In the genomic region with DNA sequence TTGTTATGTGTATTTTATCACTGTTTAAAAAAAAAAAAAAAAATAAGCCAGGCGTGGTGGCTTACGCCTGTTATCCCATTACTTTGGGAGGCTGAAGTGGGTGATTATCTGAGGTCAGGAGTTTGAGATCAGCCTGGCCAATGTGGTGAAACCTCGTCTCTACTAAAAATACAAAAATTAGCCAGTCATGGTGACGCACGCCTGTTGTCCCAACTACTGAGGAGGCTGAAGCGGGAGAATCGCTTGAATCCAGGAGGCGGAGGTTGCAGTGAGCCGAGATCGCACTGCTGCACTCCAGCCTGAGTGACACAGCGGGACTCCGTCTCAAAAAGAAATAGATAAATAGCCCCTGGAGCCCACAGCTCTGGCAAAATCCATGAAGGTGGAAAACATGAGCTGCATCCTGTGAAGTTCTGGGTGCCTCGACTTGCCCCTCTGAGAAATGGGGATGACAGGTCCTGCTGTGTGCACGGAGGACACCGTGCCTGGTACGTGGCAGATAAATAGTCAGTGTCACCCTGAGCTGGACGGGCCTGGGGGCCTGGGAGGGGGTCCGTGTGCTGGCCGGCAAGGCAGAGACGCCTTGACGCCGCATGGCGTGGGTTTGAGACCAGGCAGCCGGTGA, we compare ENCODE assay signal across 1 cellular context.
TF ChIP-seq lines count a peak whose summit lies in the region.

No MANE protein-coding gene starts in this region.

TF ChIP-seq in K562, 482 proteins besides CTCF, POLR2A, EP300 and RAD21 (continued from another document):
- TF ChIP-seq, protein P1, sequence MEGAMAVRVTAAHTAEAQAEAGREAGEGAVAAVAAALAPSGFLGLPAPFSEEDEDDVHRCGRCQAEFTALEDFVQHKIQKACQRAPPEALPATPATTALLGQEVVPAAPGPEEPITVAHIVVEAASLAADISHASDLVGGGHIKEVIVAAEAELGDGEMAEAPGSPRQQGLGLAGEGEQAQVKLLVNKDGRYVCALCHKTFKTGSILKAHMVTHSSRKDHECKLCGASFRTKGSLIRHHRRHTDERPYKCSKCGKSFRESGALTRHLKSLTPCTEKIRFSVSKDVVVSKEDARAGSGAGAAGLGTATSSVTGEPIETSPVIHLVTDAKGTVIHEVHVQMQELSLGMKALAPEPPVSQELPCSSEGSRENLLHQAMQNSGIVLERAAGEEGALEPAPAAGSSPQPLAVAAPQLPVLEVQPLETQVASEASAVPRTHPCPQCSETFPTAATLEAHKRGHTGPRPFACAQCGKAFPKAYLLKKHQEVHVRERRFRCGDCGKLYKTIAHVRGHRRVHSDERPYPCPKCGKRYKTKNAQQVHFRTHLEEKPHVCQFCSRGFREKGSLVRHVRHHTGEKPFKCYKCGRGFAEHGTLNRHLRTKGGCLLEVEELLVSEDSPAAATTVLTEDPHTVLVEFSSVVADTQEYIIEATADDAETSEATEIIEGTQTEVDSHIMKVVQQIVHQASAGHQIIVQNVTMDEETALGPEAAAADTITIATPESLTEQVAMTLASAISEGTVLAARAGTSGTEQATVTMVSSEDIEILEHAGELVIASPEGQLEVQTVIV (CRISPR knock-in tag; IDR thresholded peaks at IDR 0.05; ENCODE audit: borderline replicate concordance) = no peak
- TF ChIP-seq TOE1 (IDR thresholded peaks at IDR 0.05; ENCODE audit: borderline replicate concordance) = no peak
- no peak for TF ChIP-seq TOE1 (CRISPR knock-in tag; IDR thresholded peaks at IDR 0.05; ENCODE audit: borderline replicate concordance, low read depth)
- TF ChIP-seq ZBED1 (IDR thresholded peaks at IDR 0.05) = no peak
- no peak for TF ChIP-seq ZNF184 (CRISPR knock-in tag; IDR thresholded peaks at IDR 0.05)
- TF ChIP-seq POLR2G (IDR thresholded peaks at IDR 0.05; ENCODE audit: low read depth, low read length) = no peak; the same call in 1 of the 2 replicates
- TF ChIP-seq ZNF316 (IDR thresholded peaks at IDR 0.05) = peak; percentile 72
- no peak for TF ChIP-seq NBN (IDR thresholded peaks at IDR 0.05; ENCODE audit: low read depth)
- TF ChIP-seq GABPA (tag; conservative IDR thresholded peaks at IDR 0.05; ENCODE audit: low read depth) = no peak
- no peak for TF ChIP-seq MAFK (IDR thresholded peaks at IDR 0.05; ENCODE audit: low read length)
- no peak for TF ChIP-seq MAFF (IDR thresholded peaks at IDR 0.05; ENCODE audit: low read length)
- TF ChIP-seq, protein P2, sequence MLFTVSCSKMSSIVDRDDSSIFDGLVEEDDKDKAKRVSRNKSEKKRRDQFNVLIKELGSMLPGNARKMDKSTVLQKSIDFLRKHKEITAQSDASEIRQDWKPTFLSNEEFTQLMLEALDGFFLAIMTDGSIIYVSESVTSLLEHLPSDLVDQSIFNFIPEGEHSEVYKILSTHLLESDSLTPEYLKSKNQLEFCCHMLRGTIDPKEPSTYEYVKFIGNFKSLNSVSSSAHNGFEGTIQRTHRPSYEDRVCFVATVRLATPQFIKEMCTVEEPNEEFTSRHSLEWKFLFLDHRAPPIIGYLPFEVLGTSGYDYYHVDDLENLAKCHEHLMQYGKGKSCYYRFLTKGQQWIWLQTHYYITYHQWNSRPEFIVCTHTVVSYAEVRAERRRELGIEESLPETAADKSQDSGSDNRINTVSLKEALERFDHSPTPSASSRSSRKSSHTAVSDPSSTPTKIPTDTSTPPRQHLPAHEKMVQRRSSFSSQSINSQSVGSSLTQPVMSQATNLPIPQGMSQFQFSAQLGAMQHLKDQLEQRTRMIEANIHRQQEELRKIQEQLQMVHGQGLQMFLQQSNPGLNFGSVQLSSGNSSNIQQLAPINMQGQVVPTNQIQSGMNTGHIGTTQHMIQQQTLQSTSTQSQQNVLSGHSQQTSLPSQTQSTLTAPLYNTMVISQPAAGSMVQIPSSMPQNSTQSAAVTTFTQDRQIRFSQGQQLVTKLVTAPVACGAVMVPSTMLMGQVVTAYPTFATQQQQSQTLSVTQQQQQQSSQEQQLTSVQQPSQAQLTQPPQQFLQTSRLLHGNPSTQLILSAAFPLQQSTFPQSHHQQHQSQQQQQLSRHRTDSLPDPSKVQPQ (CRISPR knock-in tag; IDR thresholded peaks at IDR 0.05; ENCODE audit: borderline replicate concordance) = no peak
- TF ChIP-seq, protein P3, sequence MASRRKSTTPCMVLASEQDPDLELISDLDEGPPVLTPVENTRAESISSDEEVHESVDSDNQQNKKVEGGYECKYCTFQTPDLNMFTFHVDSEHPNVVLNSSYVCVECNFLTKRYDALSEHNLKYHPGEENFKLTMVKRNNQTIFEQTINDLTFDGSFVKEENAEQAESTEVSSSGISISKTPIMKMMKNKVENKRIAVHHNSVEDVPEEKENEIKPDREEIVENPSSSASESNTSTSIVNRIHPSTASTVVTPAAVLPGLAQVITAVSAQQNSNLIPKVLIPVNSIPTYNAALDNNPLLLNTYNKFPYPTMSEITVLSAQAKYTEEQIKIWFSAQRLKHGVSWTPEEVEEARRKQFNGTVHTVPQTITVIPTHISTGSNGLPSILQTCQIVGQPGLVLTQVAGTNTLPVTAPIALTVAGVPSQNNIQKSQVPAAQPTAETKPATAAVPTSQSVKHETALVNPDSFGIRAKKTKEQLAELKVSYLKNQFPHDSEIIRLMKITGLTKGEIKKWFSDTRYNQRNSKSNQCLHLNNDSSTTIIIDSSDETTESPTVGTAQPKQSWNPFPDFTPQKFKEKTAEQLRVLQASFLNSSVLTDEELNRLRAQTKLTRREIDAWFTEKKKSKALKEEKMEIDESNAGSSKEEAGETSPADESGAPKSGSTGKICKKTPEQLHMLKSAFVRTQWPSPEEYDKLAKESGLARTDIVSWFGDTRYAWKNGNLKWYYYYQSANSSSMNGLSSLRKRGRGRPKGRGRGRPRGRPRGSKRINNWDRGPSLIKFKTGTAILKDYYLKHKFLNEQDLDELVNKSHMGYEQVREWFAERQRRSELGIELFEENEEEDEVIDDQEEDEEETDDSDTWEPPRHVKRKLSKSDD (conservative IDR thresholded peaks at IDR 0.05; ENCODE audit: low read length) = no peak
- TF ChIP-seq CREM (IDR thresholded peaks at IDR 0.05; ENCODE audit: low read depth) = peak; percentile 31; the same call in 1 of the 2 replicates
- no peak for TF ChIP-seq RFX5 (IDR thresholded peaks at IDR 0.05; ENCODE audit: low read depth, low read length)
- TF ChIP-seq ZNF24 (IDR thresholded peaks at IDR 0.05) = no peak
- no peak for TF ChIP-seq KAT7 (CRISPR knock-in tag; IDR thresholded peaks at IDR 0.05; ENCODE audit: borderline replicate concordance)
- TF ChIP-seq PHF20 (IDR thresholded peaks at IDR 0.05; ENCODE audit: partially characterized antibody) = no peak
- no peak for TF ChIP-seq RBM22 (IDR thresholded peaks at IDR 0.05; ENCODE audit: low read depth, low read length, poor library complexity, severe bottlenecking)
- TF ChIP-seq, protein P4, sequence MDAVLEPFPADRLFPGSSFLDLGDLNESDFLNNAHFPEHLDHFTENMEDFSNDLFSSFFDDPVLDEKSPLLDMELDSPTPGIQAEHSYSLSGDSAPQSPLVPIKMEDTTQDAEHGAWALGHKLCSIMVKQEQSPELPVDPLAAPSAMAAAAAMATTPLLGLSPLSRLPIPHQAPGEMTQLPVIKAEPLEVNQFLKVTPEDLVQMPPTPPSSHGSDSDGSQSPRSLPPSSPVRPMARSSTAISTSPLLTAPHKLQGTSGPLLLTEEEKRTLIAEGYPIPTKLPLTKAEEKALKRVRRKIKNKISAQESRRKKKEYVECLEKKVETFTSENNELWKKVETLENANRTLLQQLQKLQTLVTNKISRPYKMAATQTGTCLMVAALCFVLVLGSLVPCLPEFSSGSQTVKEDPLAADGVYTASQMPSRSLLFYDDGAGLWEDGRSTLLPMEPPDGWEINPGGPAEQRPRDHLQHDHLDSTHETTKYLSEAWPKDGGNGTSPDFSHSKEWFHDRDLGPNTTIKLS (IDR thresholded peaks at IDR 0.05; ENCODE audit: borderline replicate concordance, low read depth) = no peak
- peak; percentile 69 for TF ChIP-seq NFE2 (IDR thresholded peaks at IDR 0.05; ENCODE audit: low read depth)
- TF ChIP-seq BCOR (IDR thresholded peaks at IDR 0.05) = peak; percentile 85
- TF ChIP-seq NFIX (CRISPR knock-in tag; IDR thresholded peaks at IDR 0.05; ENCODE audit: low read depth) = no peak
- TF ChIP-seq RCOR1 (IDR thresholded peaks at IDR 0.05; ENCODE audit: borderline replicate concordance in 1 of 2, low read depth in 2 of 2, low read length in 2 of 2) = peak in 1 of 2 experiments; percentile 18; a peak in 1 of 4 replicates
- TF ChIP-seq RBBP5 (IDR thresholded peaks at IDR 0.05; ENCODE audit: borderline replicate concordance, insufficient read depth, low read length, poor library complexity, severe bottlenecking) = no peak
- TF ChIP-seq MAFG (tag; conservative IDR thresholded peaks at IDR 0.05) = peak; percentile 88
- TF ChIP-seq, protein P5, sequence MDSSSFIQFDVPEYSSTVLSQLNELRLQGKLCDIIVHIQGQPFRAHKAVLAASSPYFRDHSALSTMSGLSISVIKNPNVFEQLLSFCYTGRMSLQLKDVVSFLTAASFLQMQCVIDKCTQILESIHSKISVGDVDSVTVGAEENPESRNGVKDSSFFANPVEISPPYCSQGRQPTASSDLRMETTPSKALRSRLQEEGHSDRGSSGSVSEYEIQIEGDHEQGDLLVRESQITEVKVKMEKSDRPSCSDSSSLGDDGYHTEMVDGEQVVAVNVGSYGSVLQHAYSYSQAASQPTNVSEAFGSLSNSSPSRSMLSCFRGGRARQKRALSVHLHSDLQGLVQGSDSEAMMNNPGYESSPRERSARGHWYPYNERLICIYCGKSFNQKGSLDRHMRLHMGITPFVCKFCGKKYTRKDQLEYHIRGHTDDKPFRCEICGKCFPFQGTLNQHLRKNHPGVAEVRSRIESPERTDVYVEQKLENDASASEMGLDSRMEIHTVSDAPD (CRISPR knock-in tag; IDR thresholded peaks at IDR 0.05) = no peak
- TF ChIP-seq ZNF212 (CRISPR knock-in tag; IDR thresholded peaks at IDR 0.05) = no peak
- TF ChIP-seq, protein P6, sequence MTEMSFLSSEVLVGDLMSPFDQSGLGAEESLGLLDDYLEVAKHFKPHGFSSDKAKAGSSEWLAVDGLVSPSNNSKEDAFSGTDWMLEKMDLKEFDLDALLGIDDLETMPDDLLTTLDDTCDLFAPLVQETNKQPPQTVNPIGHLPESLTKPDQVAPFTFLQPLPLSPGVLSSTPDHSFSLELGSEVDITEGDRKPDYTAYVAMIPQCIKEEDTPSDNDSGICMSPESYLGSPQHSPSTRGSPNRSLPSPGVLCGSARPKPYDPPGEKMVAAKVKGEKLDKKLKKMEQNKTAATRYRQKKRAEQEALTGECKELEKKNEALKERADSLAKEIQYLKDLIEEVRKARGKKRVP (CRISPR knock-in tag; IDR thresholded peaks at IDR 0.05) = no peak
